In the genomic region with DNA sequence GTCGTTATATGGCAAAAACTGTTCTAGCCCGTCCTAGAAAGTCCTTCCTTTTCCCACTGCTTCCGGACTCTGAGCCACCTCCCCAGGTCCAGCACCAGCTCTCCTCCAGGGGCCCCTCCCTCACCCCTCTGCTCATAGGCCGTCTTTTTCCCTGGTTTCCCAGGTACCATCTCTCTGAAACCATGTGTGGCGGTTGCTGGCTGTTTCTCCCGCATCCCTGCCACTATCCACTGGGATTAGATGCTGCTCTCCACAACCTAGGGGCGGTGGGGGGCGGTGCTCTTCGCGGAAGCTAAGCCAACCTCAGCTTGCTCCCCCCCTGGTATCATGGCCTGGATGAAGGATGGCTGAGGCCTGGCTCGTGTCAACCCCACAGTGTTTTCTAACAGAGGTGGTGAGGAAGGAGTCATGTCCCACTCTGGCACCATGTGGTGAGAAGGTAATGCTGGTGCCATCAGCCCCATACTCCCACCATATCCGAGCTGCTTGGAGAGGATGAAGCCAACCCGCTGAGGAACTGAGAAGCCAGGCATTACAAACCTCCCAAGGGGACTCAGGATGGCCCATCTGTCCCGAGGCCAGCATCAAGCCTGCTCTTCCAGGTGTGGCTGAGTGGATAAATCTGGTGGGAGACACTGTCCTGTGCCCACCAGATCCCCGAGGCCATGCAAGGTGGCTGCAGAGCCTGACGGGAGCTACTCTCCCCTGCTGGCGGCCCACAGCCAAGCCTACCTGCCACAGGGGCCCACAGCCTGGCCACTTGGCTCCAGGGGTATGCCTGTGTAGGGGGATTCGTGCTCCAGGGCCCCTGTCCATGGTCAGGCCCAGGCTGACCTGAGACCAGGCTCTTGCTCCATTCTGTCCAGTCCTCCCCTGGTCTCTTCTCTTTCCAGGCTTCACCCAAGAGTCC, we compare ENCODE assay signal across 23 cellular contexts. TPM values are rescaled to one million over a fixed set of nuclear protein-coding genes. Genes with fewer than 3 reads are reported as not detected.
DNase-seq lines count a peak whose midpoint lies in the region; ATAC-seq and TF ChIP-seq lines count a peak whose summit lies in the region.
"Had no signal": no experiment of that assay in that cellular context is flagged by ENCODE, and none has a peak within 500 bp of the region (broad histone marks: within the 10 kb centered on the region; RNA-seq: fewer than 3 reads in every experiment).

No MANE protein-coding gene starts in this region.

- no peaks in the 10 kb centered on the region for H3K27me3 Mint-ChIP-seq in neural crest cell (ENCODE audit: low read depth)
- H3K27me3 Mint-ChIP-seq: activated naive CD8-positive, alpha-beta T cell treated with anti-CD3 and anti-CD28 coated beads, Interleukin-2, amount 10 ng/mL, durations not matched to agents 7 days and 5 days had no signal

- no peaks in the 10 kb centered on the region for H3K9me3 Mint-ChIP-seq in neural crest cell
- H3K9me3 Mint-ChIP-seq: activated naive CD8-positive, alpha-beta T cell treated with anti-CD3 and anti-CD28 coated beads, Interleukin-2, amount 10 ng/mL, durations not matched to agents 7 days and 5 days; nephron had no signal

- no peaks in the 10 kb centered on the region for H3K36me3 ChIP-seq in Peyer's patch
- no peaks in the 10 kb centered on the region for H3K36me3 ChIP-seq in suprapubic skin
- H3K36me3 ChIP-seq: BLaER1 had no signal

- H3K27ac ChIP-seq in Peyer's patch (no peak overlapping the region), coronary artery (no peak overlapping the region), suprapubic skin (no peak overlapping the region), substantia nigra (ENCODE audit: low read depth, low read length, poor library complexity, severe bottlenecking) (no peak overlapping the region)
- H3K27ac ChIP-seq: BLaER1 had no signal

- H3K9me3 ChIP-seq in Peyer's patch (no peaks in the 10 kb centered on the region), suprapubic skin (no peaks in the 10 kb centered on the region)
- H3K9me3 ChIP-seq: BLaER1 had no signal

- TF ChIP-seq CTCF in Peyer's patch (IDR thresholded peaks at IDR 0.05) (no peak), coronary artery (IDR thresholded peaks at IDR 0.05) (no peak), neural crest cell (conservative IDR thresholded peaks at IDR 0.05) (no peak), suprapubic skin (IDR thresholded peaks at IDR 0.05) (no peak)

- DNase-seq in Peyer's patch: peak in 2 of 3 donors; percentile 29 to 41
- DNase-seq in coronary artery (ENCODE audit: low spot score): peak; percentile 56
- DNase-seq in neural crest cell (ENCODE audit: low read depth, low spot score): no peak
- peak; percentile 44 to 78 for DNase-seq in suprapubic skin (ENCODE audit: low spot score in 2 of 2)
- no peak for DNase-seq in stimulated activated CD4-positive, alpha-beta T cell treated with anti-CD3 and anti-CD28 coated beads, Interleukin-15, amount 100 ng/mL, for 24 hours
- no peak for DNase-seq in substantia nigra (lab: John Stamatoyannopoulos, UW)
- DNase-seq: activated CD4-positive, alpha-beta T cell treated with anti-CD3 and anti-CD28 coated beads, Interleukin-2, amount 50 U/mL, for 4 hours; activated CD4-positive, CD25-positive, alpha-beta regulatory T cell; activated gamma-delta T cell; activated naive CD8-positive, alpha-beta T cell treated with anti-CD3 and anti-CD28 coated beads, Interleukin-2, amount 10 ng/mL, durations not matched to agents 7 days and 5 days; activated T-cell treated with anti-CD3 and anti-CD28 coated beads, Interleukin-2, amount 50 U/mL, for 1 hour; caudate nucleus; dermis blood vessel endothelial cell; Kasumi-1; MV-4-11; NCI-H187 treated with DMSO at 0.1 percent for 48 hours; NCI-H2171 treated with DMSO at 0.1 percent for 48 hours; NCI-H526 treated with DMSO at 0.1 percent for 48 hours; stimulated activated naive CD8-positive, alpha-beta T cell treated with anti-CD3 and anti-CD28 coated beads, Interleukin-15, Interleukin-2, amounts not matched to agents 100 U/mL and 50 U/mL, for 24 hours; trophoblast cell had no signal

- H3K4me3 ChIP-seq in Peyer's patch: no peak overlapping the region
- no peak overlapping the region for H3K4me3 ChIP-seq in coronary artery
- no peak overlapping the region for H3K4me3 ChIP-seq in suprapubic skin
- H3K4me3 ChIP-seq: BLaER1 had no signal

- H3K27me3 ChIP-seq in Peyer's patch (no peaks in the 10 kb centered on the region), suprapubic skin (no peaks in the 10 kb centered on the region)
- H3K27me3 ChIP-seq: BLaER1 had no signal

- H3K4me1 ChIP-seq in Peyer's patch: no peaks in the 10 kb centered on the region
- no peaks in the 10 kb centered on the region for H3K4me1 ChIP-seq in suprapubic skin
- H3K4me1 ChIP-seq: BLaER1 had no signal

- no peaks in the 10 kb centered on the region for H3K36me3 Mint-ChIP-seq in neural crest cell (ENCODE audit: low read depth)
- H3K36me3 Mint-ChIP-seq: activated naive CD8-positive, alpha-beta T cell treated with anti-CD3 and anti-CD28 coated beads, Interleukin-2, amount 10 ng/mL, durations not matched to agents 7 days and 5 days had no signal

- peaks cover 20% of the 10 kb centered on the region for H3K4me1 Mint-ChIP-seq in neural crest cell
- H3K4me1 Mint-ChIP-seq: activated naive CD8-positive, alpha-beta T cell treated with anti-CD3 and anti-CD28 coated beads, Interleukin-2, amount 10 ng/mL, durations not matched to agents 7 days and 5 days; nephron had no signal

- TF ChIP-seq EP300 in suprapubic skin (IDR thresholded peaks at IDR 0.05): no peak

- ATAC-seq in HG02759 (IDR thresholded peaks at IDR 0.05; ENCODE audit: unreplicated experiment): no peak
- ATAC-seq: stimulated activated naive CD8-positive, alpha-beta T cell treated with anti-CD3 and anti-CD28 coated beads, Interleukin-15, Interleukin-2, amounts not matched to agents 100 U/mL and 50 U/mL, for 24 hours had no signal

- TF ChIP-seq POLR2A in Peyer's patch (IDR thresholded peaks at IDR 0.05) (no peak), suprapubic skin (IDR thresholded peaks at IDR 0.05) (no peak)

- WGBS in suprapubic skin: 85% methylated on average over 16 of the region's 18 CpGs

- H3K4me3 Mint-ChIP-seq in neural crest cell: no peak overlapping the region
- H3K4me3 Mint-ChIP-seq: activated naive CD8-positive, alpha-beta T cell treated with anti-CD3 and anti-CD28 coated beads, Interleukin-2, amount 10 ng/mL, durations not matched to agents 7 days and 5 days; nephron had no signal

- peak overlapping the region; percentile 50 for H3K27ac Mint-ChIP-seq in neural crest cell (ENCODE audit: unreplicated experiment)
- H3K27ac Mint-ChIP-seq: activated naive CD8-positive, alpha-beta T cell treated with anti-CD3 and anti-CD28 coated beads, Interleukin-2, amount 10 ng/mL, durations not matched to agents 7 days and 5 days; nephron had no signal

RNA-seq across cellular contexts. Expression of a gene that starts 27.9 kb away (rescaled TPM):
- 10 to 100 TPM; 45.4 to 79.9 (median 58.5) TPM for total RNA-seq in Peyer's patch
- 58.1 and 58.8 TPM in 2 replicates for total RNA-seq in neural crest cell
- 10 to 100 TPM; 32.3 to 51.3 (median 44.0) TPM for total RNA-seq in suprapubic skin

Comparison
In these comparisons a context has a peak if more than half of its experiments do, and no peak if none do; other contexts are left out.
1. DNase-seq: peak in Peyer's patch (2 of 3), coronary artery (single experiment) and suprapubic skin (2 of 2); none in neural crest cell (single experiment), stimulated activated CD4-positive, alpha-beta T cell treated with anti-CD3 and anti-CD28 coated beads, Interleukin-15, amount 100 ng/mL, for 24 hours (single experiment) and substantia nigra (0 of 49).